Comparison of ENCODE assay signal across 21 cellular contexts in genomic region chr20:55090301-55090700, GRCh38.
"Had no signal": no experiment of that assay in that cellular context is flagged by ENCODE, and none has a peak within 500 bp of the region (broad histone marks: within the 10 kb centered on the region; RNA-seq: fewer than 3 reads in every experiment).

No MANE protein-coding gene starts in this region.

- DNase-seq: Karpas-422; KG1; MG63; NCI-H1092; NCI-H1105 treated with DMSO at 0.1 percent for 48 hours; NCI-H1417 treated with DMSO at 0.1 percent for 48 hours; NCI-H1694; NCI-H187 treated with DMSO at 0.1 percent for 48 hours; NCI-H2029 treated with DMSO at 0.1 percent for 48 hours; NCI-H2227 treated with DMSO at 0.1 percent for 48 hours; NCI-H524; NCI-H526 treated with DMSO at 0.1 percent for 48 hours; NCI-H774; NK-92 treated with Interleukin-12 subunit alpha and Interleukin-12 subunit beta, amount 100 ng/mL, for 24 hours; OCI-M1; PC-9; Peyer's patch; SHP77 treated with DMSO at 0.1 percent for 48 hours; SJCRH30 had no signal

- ATAC-seq: Right ventricle myocardium inferior, SK-N-SH treated with all-trans-retinoic acid at 6 μM for 48 hours had no signal

- H3K36me3 ChIP-seq: MG63, Peyer's patch, SJCRH30 had no signal

- H2AFZ ChIP-seq: PC-9 had no signal

- H3K27me3 ChIP-seq: MG63, Peyer's patch, SJCRH30 had no signal

- H3K27ac ChIP-seq: PC-9, Peyer's patch, SJCRH30 had no signal

- H3K4me1 ChIP-seq: Peyer's patch, SJCRH30 had no signal

- H3K4me2 ChIP-seq: PC-9 had no signal

- H3K9me3 ChIP-seq: Peyer's patch, SJCRH30 had no signal

- H3K4me3 ChIP-seq: MG63, PC-9, Peyer's patch, SJCRH30 had no signal
